Comparison of ENCODE assay signal across 2 cellular contexts in genomic region chr19:31633014-31633413, GRCh38.
TF ChIP-seq lines count a peak whose summit lies in the region.

No MANE protein-coding gene starts in this region.

TF ChIP-seq in A549, 52 proteins besides CTCF, POLR2A, EP300 and RAD21:
- no peak for TF ChIP-seq NR3C1 (IDR thresholded peaks at IDR 0.05)
- TF ChIP-seq MAZ (IDR thresholded peaks at IDR 0.05; ENCODE audit: borderline replicate concordance, low read depth, low read length): no peak
- TF ChIP-seq HOXA7 (CRISPR knock-in tag; IDR thresholded peaks at IDR 0.05): no peak
- TF ChIP-seq USF2 (IDR thresholded peaks at IDR 0.05): no peak
- TF ChIP-seq RARB (CRISPR knock-in tag; IDR thresholded peaks at IDR 0.05): no peak
- TF ChIP-seq JUNB (IDR thresholded peaks at IDR 0.05): no peak
- no peak for TF ChIP-seq KDM1A (IDR thresholded peaks at IDR 0.05; ENCODE audit: low read depth)
- no peak for TF ChIP-seq ZC3H11A (IDR thresholded peaks at IDR 0.05)
- no peak for TF ChIP-seq BCL3 (IDR thresholded peaks at IDR 0.05)
- no peak for TF ChIP-seq RNF2 (IDR thresholded peaks at IDR 0.05; ENCODE audit: borderline replicate concordance, low read depth)
- TF ChIP-seq JUN (IDR thresholded peaks at IDR 0.05): no peak
- no peak for TF ChIP-seq CHD4 (IDR thresholded peaks at IDR 0.05; ENCODE audit: borderline replicate concordance)
- no peak for TF ChIP-seq KDM5A (IDR thresholded peaks at IDR 0.05)
- no peak for TF ChIP-seq HES2 (IDR thresholded peaks at IDR 0.05)
- TF ChIP-seq TFCP2L1 (CRISPR knock-in tag; IDR thresholded peaks at IDR 0.05): no peak
- TF ChIP-seq ZNF302 (CRISPR knock-in tag; IDR thresholded peaks at IDR 0.05): no peak
- no peak for TF ChIP-seq SREBF2 (IDR thresholded peaks at IDR 0.05)
- TF ChIP-seq POLR2AphosphoS2 (conservative IDR thresholded peaks at IDR 0.05; ENCODE audit: low read length): no peak
- TF ChIP-seq HOXB5 (CRISPR knock-in tag; IDR thresholded peaks at IDR 0.05): no peak

TF ChIP-seq in H1, 55 proteins besides CTCF, POLR2A, EP300 and RAD21:
- TF ChIP-seq MAFK (IDR thresholded peaks at IDR 0.05; ENCODE audit: low read depth, low read length): no peak
- no peak for TF ChIP-seq BRCA1 (IDR thresholded peaks at IDR 0.05; ENCODE audit: low read depth, low read length)
- no peak for TF ChIP-seq FOSL1 (IDR thresholded peaks at IDR 0.05; ENCODE audit: insufficient read depth, low read depth, low read length)
- no peak for TF ChIP-seq PHF8 (conservative IDR thresholded peaks at IDR 0.05; ENCODE audit: low read depth, low read length)
- TF ChIP-seq YY1 (IDR thresholded peaks at IDR 0.05; ENCODE audit: low read depth, low read length): no peak
- TF ChIP-seq EZH2 (IDR thresholded peaks at IDR 0.05; ENCODE audit: low read depth, low read length, severe bottlenecking): no peak
- no peak for TF ChIP-seq RNF2 (IDR thresholded peaks at IDR 0.05; ENCODE audit: borderline replicate concordance, low read depth, low read length, missing control alignments, poor library complexity, severe bottlenecking)
- no peak for TF ChIP-seq POU5F1 (IDR thresholded peaks at IDR 0.05; ENCODE audit: low read depth, low read length)
- TF ChIP-seq RFX5 (IDR thresholded peaks at IDR 0.05; ENCODE audit: borderline replicate concordance, low read depth, low read length): no peak
- no peak for TF ChIP-seq POLR2AphosphoS5 (IDR thresholded peaks at IDR 0.05; ENCODE audit: low read depth, low read length)
- no peak for TF ChIP-seq SP1 (IDR thresholded peaks at IDR 0.05; ENCODE audit: low read depth, low read length)
